ENCODE assay signal across 11 cellular contexts in the genomic region with DNA sequence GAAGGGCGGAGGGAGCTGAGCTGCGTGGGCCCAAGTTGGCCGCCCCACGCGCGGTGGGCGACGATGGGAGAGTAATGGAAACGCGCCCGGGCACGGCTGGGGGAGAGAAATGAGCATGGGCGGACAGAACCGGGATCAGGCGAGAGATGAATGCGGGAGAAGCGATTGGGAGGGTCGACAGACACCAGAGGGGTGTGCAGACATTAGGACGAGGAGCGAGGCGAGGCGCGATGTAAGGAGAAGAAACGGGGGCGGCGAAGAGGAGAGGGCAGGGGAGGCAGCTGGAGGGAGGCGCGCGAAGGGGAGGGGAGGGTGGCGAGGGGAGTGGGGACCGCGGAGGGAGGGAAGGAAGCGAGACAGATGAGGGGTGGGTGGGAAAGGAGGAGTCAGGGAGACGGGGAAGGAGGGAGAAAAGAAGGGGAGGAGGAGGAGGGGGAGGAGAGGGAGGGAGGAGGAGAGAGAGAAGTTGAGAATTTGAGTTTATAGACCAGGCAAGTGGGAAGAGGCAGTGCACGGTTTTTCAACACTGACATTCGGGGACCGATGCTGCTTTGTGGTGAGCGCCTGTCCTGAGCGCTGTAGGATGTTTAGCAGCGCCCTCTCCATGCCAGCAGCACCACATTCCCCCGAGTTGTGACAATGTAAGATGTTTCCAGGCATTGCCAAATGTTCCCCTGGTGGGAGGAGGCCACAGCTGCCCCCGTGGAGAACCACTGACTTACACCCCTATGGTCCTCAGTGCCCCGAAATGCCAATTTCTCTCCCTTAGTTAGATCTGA. TPM values are rescaled to one million over a fixed set of nuclear protein-coding genes. Genes with fewer than 3 reads are reported as not detected.
DNase-seq lines count a peak whose midpoint lies in the region; ATAC-seq and TF ChIP-seq lines count a peak whose summit lies in the region.
"Had no signal": no experiment of that assay in that cellular context is flagged by ENCODE, and none has a peak within 500 bp of the region (broad histone marks: within the 10 kb centered on the region; RNA-seq: fewer than 3 reads in every experiment).

SHISA7 (minus strand) TSS at position 256 of the 779 bp plus-strand sequence. CDS start 437 bp downstream, outside the sequence.

- H3K27me3 ChIP-seq in iPS-20b (ENCODE audit: insufficient read depth, low read length): peaks cover 100% of the 10 kb centered on the region
- no peaks in the 10 kb centered on the region for H3K27me3 ChIP-seq in Karpas-422 (ENCODE audit: low read length)

- no peaks in the 10 kb centered on the region for H4K20me1 ChIP-seq in Karpas-422 (ENCODE audit: insufficient read depth, low read depth, low read length)

- POLR2A ChIA-PET in HEK293 (lab: Yijun Ruan, JAX): interaction anchor here (0.6 to 1.3 kb wide), 2 partner anchors 10 to 33 kb away, joined by 3 to 4 read pairs; partner anchors contain the start of gene ZNF628

- H3K27ac ChIP-seq in HEK293 (ENCODE audit: extremely low read depth, low read depth, low read length) (no peak within 1 kb of the TSS), iPS-20b (ENCODE audit: low read length) (no peak within 1 kb of the TSS), Karpas-422 (ENCODE audit: low read length) (no peak within 1 kb of the TSS)

- ATAC-seq in GM21737 (IDR thresholded peaks at IDR 0.05; ENCODE audit: unreplicated experiment) (no peak), left lobe of liver (no peak)

- H3K9me3 ChIP-seq in HEK293 (ENCODE audit: control insufficient read depth, insufficient read depth, low read depth, low read length): no peaks in the 10 kb centered on the region
- no peaks in the 10 kb centered on the region; the same call in 1 of the 2 replicates for H3K9me3 ChIP-seq in iPS-20b (ENCODE audit: insufficient read depth, low read depth, low read length)
- H3K9me3 ChIP-seq in Karpas-422 (ENCODE audit: low read length): no peaks in the 10 kb centered on the region

- peak; percentile 82 for DNase-seq in Ammon's horn (ENCODE audit: low spot score)
- peak; percentile 63 for DNase-seq in SW480 (ENCODE audit: low spot score)
- DNase-seq in COLO668 (lab: John Stamatoyannopoulos, UW; ENCODE audit: unreplicated experiment): no peak
- DNase-seq in Karpas-422: no peak
- DNase-seq in left lobe of liver (ENCODE audit: low spot score): no peak

- H3K9ac ChIP-seq in iPS-20b (ENCODE audit: low read depth, low read length) (no peak within 1 kb of the TSS), Karpas-422 (ENCODE audit: low read length) (no peak within 1 kb of the TSS)

- H3K4me3 ChIP-seq in HEK293 (ENCODE audit: low read depth, low read length) (0 out of 2 replicates have a peak within 1 kb of the TSS, but pooled peaks have one; percentile 3), iPS-20b (ENCODE audit: low read length) (peak within 1 kb of the TSS; percentile 63; the same call in 1 of the 2 replicates), Karpas-422 (ENCODE audit: low read length) (no peak within 1 kb of the TSS)

- no peak within 1 kb of the TSS for H3K4me2 ChIP-seq in Karpas-422 (ENCODE audit: low read depth, low read length, poor library complexity, severe bottlenecking)

- H3K36me3 ChIP-seq in HEK293 (ENCODE audit: control insufficient read depth in 2 of 2, insufficient read depth in 1 of 2, low read length in 2 of 2): no peaks in the 10 kb centered on the region
- H3K36me3 ChIP-seq in iPS-20b (ENCODE audit: insufficient read depth, low read depth, low read length): no peaks in the 10 kb centered on the region
- no peaks in the 10 kb centered on the region for H3K36me3 ChIP-seq in Karpas-422 (ENCODE audit: insufficient read depth, low read length)

- no peaks in the 10 kb centered on the region for H3K9me2 ChIP-seq in Karpas-422 (replicated peaks; ENCODE audit: insufficient read depth, low read length)

- CTCF ChIA-PET in HEK293 (lab: Yijun Ruan, JAX): interaction anchor here (1.7 kb wide), 1 partner anchor 26 kb away, joined by 10 read pairs; no protein-coding TSS in a partner anchor

- 0 out of 2 replicates have a peak, but pooled peaks cover 3% of the 10 kb centered on the region for H3K4me1 ChIP-seq in HEK293 (ENCODE audit: control insufficient read depth, insufficient read depth, low read length)
- peaks cover 8% of the 10 kb centered on the region; the same call in 1 of the 2 replicates for H3K4me1 ChIP-seq in iPS-20b (ENCODE audit: insufficient read depth, low read length)
- H3K4me1 ChIP-seq in Karpas-422 (ENCODE audit: low read length): no peaks in the 10 kb centered on the region

- 0 out of 2 replicates have a peak, but pooled peaks have one; percentile 10 for TF ChIP-seq CTCF in HEK293 (tag by site-specific recombination; IDR thresholded peaks at IDR 0.05)

- no peak within 1 kb of the TSS for H2AFZ ChIP-seq in Karpas-422 (ENCODE audit: low read length)

- H3K79me2 ChIP-seq in Karpas-422 (ENCODE audit: low read length): no peaks in the 10 kb centered on the region

TF ChIP-seq in HEK293, 187 proteins besides CTCF, POLR2A, EP300 and RAD21 (continues in another document):
- TF ChIP-seq ZNF302 (tag by site-specific recombination; IDR thresholded peaks at IDR 0.05; ENCODE audit: low read depth): no peak
- no peak for TF ChIP-seq ZNF560 (tag by site-specific recombination; IDR thresholded peaks at IDR 0.05; ENCODE audit: borderline replicate concordance)
- TF ChIP-seq ZEB2 (tag by site-specific recombination; IDR thresholded peaks at IDR 0.05): no peak
- TF ChIP-seq ZNF626 (tag by site-specific recombination; IDR thresholded peaks at IDR 0.05): no peak
- peak; percentile 47; the same call in 1 of the 2 replicates for TF ChIP-seq ZBTB20 (tag by site-specific recombination; IDR thresholded peaks at IDR 0.05)
- TF ChIP-seq ZNF202 (tag by site-specific recombination; IDR thresholded peaks at IDR 0.05; ENCODE audit: borderline replicate concordance): no peak
- peak; percentile 77 for TF ChIP-seq ZNF335 (tag by site-specific recombination; conservative IDR thresholded peaks at IDR 0.05)
- no peak for TF ChIP-seq PRDM1 (tag by site-specific recombination; IDR thresholded peaks at IDR 0.05)
- 0 out of 2 replicates have a peak, but pooled peaks have one; percentile 50 for TF ChIP-seq ZNF416 (tag by site-specific recombination; IDR thresholded peaks at IDR 0.05)
- TF ChIP-seq GLI4 (tag by site-specific recombination; IDR thresholded peaks at IDR 0.05): 0 out of 2 replicates have a peak, but pooled peaks have one; percentile 35
- TF ChIP-seq, protein P1, sequence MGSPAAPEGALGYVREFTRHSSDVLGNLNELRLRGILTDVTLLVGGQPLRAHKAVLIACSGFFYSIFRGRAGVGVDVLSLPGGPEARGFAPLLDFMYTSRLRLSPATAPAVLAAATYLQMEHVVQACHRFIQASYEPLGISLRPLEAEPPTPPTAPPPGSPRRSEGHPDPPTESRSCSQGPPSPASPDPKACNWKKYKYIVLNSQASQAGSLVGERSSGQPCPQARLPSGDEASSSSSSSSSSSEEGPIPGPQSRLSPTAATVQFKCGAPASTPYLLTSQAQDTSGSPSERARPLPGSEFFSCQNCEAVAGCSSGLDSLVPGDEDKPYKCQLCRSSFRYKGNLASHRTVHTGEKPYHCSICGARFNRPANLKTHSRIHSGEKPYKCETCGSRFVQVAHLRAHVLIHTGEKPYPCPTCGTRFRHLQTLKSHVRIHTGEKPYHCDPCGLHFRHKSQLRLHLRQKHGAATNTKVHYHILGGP (tag by site-specific recombination; IDR thresholded peaks at IDR 0.05): no peak
- no peak for TF ChIP-seq IKZF3 (tag by site-specific recombination; IDR thresholded peaks at IDR 0.05)
- TF ChIP-seq ZNF48 (tag by site-specific recombination; IDR thresholded peaks at IDR 0.05): no peak
- peak; percentile 63; the same call in 1 of the 2 replicates for TF ChIP-seq KLF1 (tag by site-specific recombination; IDR thresholded peaks at IDR 0.05)
- no peak for TF ChIP-seq ZNF514 (tag by site-specific recombination; IDR thresholded peaks at IDR 0.05)
- TF ChIP-seq ZNF785 (tag by site-specific recombination; IDR thresholded peaks at IDR 0.05): no peak; the same call in 1 of the 2 replicates
- TF ChIP-seq GLIS1 (tag by site-specific recombination; IDR thresholded peaks at IDR 0.05): no peak; the same call in 1 of the 2 replicates
- peak; percentile 65 for TF ChIP-seq ZBTB17 (tag by site-specific recombination; IDR thresholded peaks at IDR 0.05)
- TF ChIP-seq ZFP69B (tag by site-specific recombination; IDR thresholded peaks at IDR 0.05): no peak
- no peak for TF ChIP-seq ZBTB49 (tag by site-specific recombination; IDR thresholded peaks at IDR 0.05; ENCODE audit: low read depth)
- TF ChIP-seq, protein P2, sequence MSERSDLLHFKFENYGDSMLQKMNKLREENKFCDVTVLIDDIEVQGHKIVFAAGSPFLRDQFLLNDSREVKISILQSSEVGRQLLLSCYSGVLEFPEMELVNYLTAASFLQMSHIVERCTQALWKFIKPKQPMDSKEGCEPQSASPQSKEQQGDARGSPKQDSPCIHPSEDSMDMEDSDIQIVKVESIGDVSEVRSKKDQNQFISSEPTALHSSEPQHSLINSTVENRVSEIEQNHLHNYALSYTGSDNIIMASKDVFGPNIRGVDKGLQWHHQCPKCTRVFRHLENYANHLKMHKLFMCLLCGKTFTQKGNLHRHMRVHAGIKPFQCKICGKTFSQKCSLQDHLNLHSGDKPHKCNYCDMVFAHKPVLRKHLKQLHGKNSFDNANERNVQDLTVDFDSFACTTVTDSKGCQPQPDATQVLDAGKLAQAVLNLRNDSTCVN (tag by site-specific recombination; optimal IDR thresholded peaks at IDR 0.05): peak; percentile 53
- 0 out of 2 replicates have a peak, but pooled peaks have one; percentile 48 for TF ChIP-seq ZNF660 (tag by site-specific recombination; IDR thresholded peaks at IDR 0.05)

RNA-seq across cellular contexts. Expression of gene SHISA7, which starts in this region (rescaled TPM):
- total RNA-seq in Karpas-422 (2014; rRNA removed; shearing (Covaris generic); ENCODE audit: low replicate concordance): not detected in 2 replicates
- not detected for total RNA-seq in left lobe of liver
- total RNA-seq: CD4-positive, alpha-beta T cell; mesenteric fat pad; skeletal muscle tissue had no signal

Comparison
In these comparisons a context has a peak if more than half of its experiments do, and no peak if none do; other contexts are left out.
1. DNase-seq: peak in Ammon's horn (single experiment) and SW480 (single experiment); none in COLO668 (single experiment), Karpas-422 (single experiment) and left lobe of liver (single experiment).